16 cellular contexts compared by ENCODE assay signal in the genomic region with DNA sequence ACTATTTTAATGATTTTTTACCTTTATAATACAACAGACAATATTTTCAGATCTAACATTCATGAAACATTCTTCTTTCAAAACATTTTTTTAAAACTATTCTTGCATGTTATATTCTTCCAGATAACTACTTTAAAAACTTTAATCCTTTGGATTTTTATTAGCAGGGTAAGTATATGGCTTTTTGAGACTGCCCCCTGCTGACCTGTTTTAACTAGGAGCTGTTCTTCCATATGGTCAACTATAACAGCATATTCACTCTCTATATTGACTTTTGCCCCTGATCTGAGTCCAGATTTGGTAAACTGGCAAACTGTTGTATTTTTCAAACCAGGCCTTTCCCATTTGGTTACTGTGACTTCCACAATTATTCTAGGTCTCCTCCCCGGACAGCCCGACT. TPM values are rescaled to one million over a fixed set of nuclear protein-coding genes. Genes with fewer than 3 reads are reported as not detected.
DNase-seq lines count a peak whose midpoint lies in the region; ATAC-seq and TF ChIP-seq lines count a peak whose summit lies in the region.
"Had no signal": no experiment of that assay in that cellular context is flagged by ENCODE, and none has a peak within 500 bp of the region (broad histone marks: within the 10 kb centered on the region; RNA-seq: fewer than 3 reads in every experiment).

No MANE protein-coding gene starts in this region.

- H3K27ac Mint-ChIP-seq in endodermal cell, result no peak overlapping the region
- H3K27ac Mint-ChIP-seq: activated naive CD8-positive, alpha-beta T cell had no signal

- no peak overlapping the region for H2AFZ ChIP-seq in osteoblast (ENCODE audit: low read length)

- peak; percentile 49 for TF ChIP-seq CTCF in NB4 (IDR thresholded peaks at IDR 0.05; ENCODE audit: low read depth, low read length)
- peak; percentile 65 for TF ChIP-seq CTCF in endodermal cell (conservative IDR thresholded peaks at IDR 0.05)
- TF ChIP-seq CTCF in osteoblast (IDR thresholded peaks at IDR 0.05; ENCODE audit: extremely low read depth, low read depth, low read length), result peak; percentile 39
- no peak for TF ChIP-seq CTCF in sigmoid colon (IDR thresholded peaks at IDR 0.05)

- peaks cover 63% of the 10 kb centered on the region for H3K9me3 ChIP-seq in endodermal cell (ENCODE audit: control insufficient read depth, low read length)
- H3K9me3 ChIP-seq in osteoblast (ENCODE audit: low read depth, low read length), result no peaks in the 10 kb centered on the region
- H3K9me3 ChIP-seq in sigmoid colon, result no peaks in the 10 kb centered on the region
- H3K9me3 ChIP-seq: upper lobe of left lung had no signal

- H3K9ac ChIP-seq in endodermal cell (ENCODE audit: extremely low read depth, low read length, poor library complexity, severe bottlenecking), result no peak overlapping the region

- intact Hi-C loops in sigmoid colon (cut with DNase I), result loop anchor here (10.0 kb wide), 1 partner anchor 1106 kb away; no protein-coding TSS in a partner anchor

- no peaks in the 10 kb centered on the region for H3K79me2 ChIP-seq in osteoblast (ENCODE audit: insufficient read depth, low read length)

- no peak for ATAC-seq in GM19397 (IDR thresholded peaks at IDR 0.05; ENCODE audit: unreplicated experiment)

- H3K4me1 ChIP-seq in endodermal cell (ENCODE audit: control insufficient read depth, insufficient read depth, low read length), result peaks cover 6% of the 10 kb centered on the region
- H3K4me1 ChIP-seq in osteoblast (ENCODE audit: insufficient read depth, low read length), result no peaks in the 10 kb centered on the region
- H3K4me1 ChIP-seq in sigmoid colon, result no peaks in the 10 kb centered on the region
- H3K4me1 ChIP-seq: upper lobe of left lung had no signal

- H3K27me3 Mint-ChIP-seq in endodermal cell (ENCODE audit: insufficient read depth), result no peaks in the 10 kb centered on the region
- H3K27me3 Mint-ChIP-seq: activated naive CD8-positive, alpha-beta T cell had no signal

- TF ChIP-seq POLR2A in NB4 (IDR thresholded peaks at IDR 0.05; ENCODE audit: extremely low read depth, insufficient read length) (no peak), sigmoid colon (IDR thresholded peaks at IDR 0.05) (no peak)

- no peaks in the 10 kb centered on the region for H3K27me3 ChIP-seq in endodermal cell (ENCODE audit: control insufficient read depth, insufficient read depth, low read length, poor library complexity, severe bottlenecking)
- no peaks in the 10 kb centered on the region for H3K27me3 ChIP-seq in osteoblast (ENCODE audit: insufficient read depth, low read length)
- H3K27me3 ChIP-seq in sigmoid colon, result no peaks in the 10 kb centered on the region
- H3K27me3 ChIP-seq: upper lobe of left lung had no signal

- peaks cover 88% of the 10 kb centered on the region for H3K36me3 Mint-ChIP-seq in endodermal cell (ENCODE audit: low read depth)

- peaks cover 61% of the 10 kb centered on the region for H3K9me3 Mint-ChIP-seq in endodermal cell

- H3K4me1 Mint-ChIP-seq in endodermal cell, result peaks cover 23% of the 10 kb centered on the region

- no peak overlapping the region for H3K4me2 ChIP-seq in osteoblast (ENCODE audit: insufficient read depth, low read length)

- H3K27ac ChIP-seq in endodermal cell (ENCODE audit: low read depth, low read length) (no peak overlapping the region), osteoblast (ENCODE audit: low read depth, low read length) (no peak overlapping the region), sigmoid colon (no peak overlapping the region)
- H3K27ac ChIP-seq: upper lobe of left lung had no signal

- H3K36me3 ChIP-seq in endodermal cell (ENCODE audit: control insufficient read depth, insufficient read depth, low read length) (peaks cover 73% of the 10 kb centered on the region), osteoblast (ENCODE audit: insufficient read depth, low read length) (peaks cover 50% of the 10 kb centered on the region), sigmoid colon (peaks cover 0 to 57% (median 24%) of the 10 kb centered on the region in 4 donors)

- WGBS in endodermal cell (ENCODE audit: insufficient coverage in 1 of 2, insufficient read length in 1 of 2), 2 experiments, result 92 to 97% methylated on average over 2 of the region's 2 CpGs
- WGBS in sigmoid colon, 2 donors, result 68 to 89% methylated on average over 2 of the region's 2 CpGs

- TF ChIP-seq EP300 in sigmoid colon (IDR thresholded peaks at IDR 0.05), result no peak

- no peak overlapping the region for H3K4me3 Mint-ChIP-seq in endodermal cell
- H3K4me3 Mint-ChIP-seq: activated naive CD8-positive, alpha-beta T cell had no signal

- H4K20me1 ChIP-seq in osteoblast (ENCODE audit: insufficient read depth, low read length), result no peaks in the 10 kb centered on the region

- H3K4me3 ChIP-seq in NB4 (ENCODE audit: low read depth, low read length) (no peak overlapping the region), endodermal cell (ENCODE audit: low read length) (no peak overlapping the region), osteoblast (ENCODE audit: insufficient read depth, low read length) (no peak overlapping the region), sigmoid colon (no peak overlapping the region)
- H3K4me3 ChIP-seq: upper lobe of left lung had no signal

- DNase-seq in DMS53 (lab: John Stamatoyannopoulos, UW) (peak; percentile 0), DMS53 treated with DMSO at 0.1 percent for 48 hours (lab: John Stamatoyannopoulos, UW; ENCODE audit: unreplicated experiment) (no peak), NB4 (ENCODE audit: low read depth) (peak; percentile 22), endodermal cell (no peak), osteoblast (ENCODE audit: insufficient read length, low spot score, missing footprints) (no peak), sigmoid colon (no peak), iPS-NIHi7 (ENCODE audit: extremely low spot score) (no peak)
- DNase-seq: activated CD8-positive, alpha-beta memory T cell treated with anti-CD3 and anti-CD28 coated beads, Interleukin-2, amount 50 U/mL, for 48 hours; DMS79; head of caudate nucleus; NCI-H2029; nucleus accumbens; stimulated activated CD4-positive, alpha-beta T cell treated with anti-CD3 and anti-CD28 coated beads, Interleukin-15, amount 100 ng/mL, for 24 hours; upper lobe of left lung had no signal

RNA-seq across cellular contexts. Expression of gene ZNF18, which starts 16.5 kb away (rescaled TPM):
- 10 to 100 TPM; 10.4 to 16.3 TPM for total RNA-seq in endodermal cell
- polyA plus RNA-seq in endodermal cell (2013, experiment 1 of 2), result 9.1 TPM
- polyA plus RNA-seq in endodermal cell (2013, experiment 2 of 2), result 7.4 TPM
- total RNA-seq in osteoblast, result 13.0 and 13.4 TPM in 2 replicates
- total RNA-seq in sigmoid colon, result 1 to 10 TPM; 5.0 to 8.9 (median 6.5) TPM
- polyA plus RNA-seq in sigmoid colon, result 1 to 10 TPM; 3.0 to 5.5 (median 3.0) TPM

RNA-seq across cellular contexts. Expression of gene MAP2K4, which starts 39.9 kb away (rescaled TPM):
- total RNA-seq in endodermal cell (10 to 100 TPM; 49.0 to 54.6 TPM), osteoblast (40.9 and 41.8 TPM in 2 replicates), sigmoid colon (10 to 100 TPM; 27.4 to 41.3 (median 33.2) TPM)
- 41.6 TPM for polyA plus RNA-seq in endodermal cell (2013, experiment 1 of 2)
- polyA plus RNA-seq in endodermal cell (2013, experiment 2 of 2), result 41.4 TPM
- polyA plus RNA-seq in sigmoid colon, result 10 to 100 TPM; 13.5 to 19.0 (median 15.6) TPM

Comparison
In these comparisons a context has a peak if more than half of its experiments do, and no peak if none do; other contexts are left out.
1. DNase-seq: peak in DMS53 (single experiment) and NB4 (single experiment); none in DMS53 treated with DMSO at 0.1 percent for 48 hours (single experiment), endodermal cell (single experiment), osteoblast (single experiment), sigmoid colon (single experiment) and iPS-NIHi7 (single experiment).
2. CTCF ChIP-seq: peak in NB4 (single experiment), endodermal cell (single experiment) and osteoblast (single experiment); none in sigmoid colon (0 of 4).